ENCODE assay signal across 1 cellular context in genomic region chr16:11139624-11140375, GRCh38.
TF ChIP-seq lines count a peak whose summit lies in the region.

No MANE protein-coding gene starts in this region.

TF ChIP-seq in HepG2, 621 proteins besides CTCF, POLR2A, EP300 and RAD21 (continued from another document and continues in another):
- 0 out of 2 replicates have a peak, but pooled peaks have one; percentile 30 for TF ChIP-seq ZNF44 (CRISPR knock-in tag; IDR thresholded peaks at IDR 0.05)
- peak; percentile 22; the same call in 1 of the 2 replicates for TF ChIP-seq UBTF (CRISPR knock-in tag; IDR thresholded peaks at IDR 0.05)
- no peak for TF ChIP-seq ZNF672 (CRISPR knock-in tag; IDR thresholded peaks at IDR 0.05)
- TF ChIP-seq KIAA2018 (CRISPR knock-in tag; IDR thresholded peaks at IDR 0.05; ENCODE audit: borderline replicate concordance), result peak; percentile 30; the same call in 1 of the 2 replicates
- TF ChIP-seq HINFP (CRISPR knock-in tag; IDR thresholded peaks at IDR 0.05; ENCODE audit: low read depth), result no peak
- 0 out of 2 replicates have a peak, but pooled peaks have one; percentile 6 for TF ChIP-seq MIER3 (CRISPR knock-in tag; IDR thresholded peaks at IDR 0.05; ENCODE audit: borderline replicate concordance)
- TF ChIP-seq ZNF501 (CRISPR knock-in tag; IDR thresholded peaks at IDR 0.05), result peak; percentile 14; the same call in 1 of the 2 replicates
- no peak for TF ChIP-seq ZMYM2 (CRISPR knock-in tag; IDR thresholded peaks at IDR 0.05)
- no peak for TF ChIP-seq ZFP36L2 (CRISPR knock-in tag; IDR thresholded peaks at IDR 0.05)
- peak; percentile 3; the same call in 1 of the 2 replicates for TF ChIP-seq ZNF747 (CRISPR knock-in tag; IDR thresholded peaks at IDR 0.05; ENCODE audit: borderline replicate concordance)
- TF ChIP-seq ZC3H13 (CRISPR knock-in tag; IDR thresholded peaks at IDR 0.05), result 0 out of 2 replicates have a peak, but pooled peaks have one; percentile 29
- no peak for TF ChIP-seq ZNF460 (CRISPR knock-in tag; IDR thresholded peaks at IDR 0.05; ENCODE audit: borderline replicate concordance)
- TF ChIP-seq ZNF547 (CRISPR knock-in tag; IDR thresholded peaks at IDR 0.05), result no peak
- no peak for TF ChIP-seq ZBTB49 (CRISPR knock-in tag; IDR thresholded peaks at IDR 0.05; ENCODE audit: borderline replicate concordance)
- TF ChIP-seq ESRRA (CRISPR knock-in tag; IDR thresholded peaks at IDR 0.05; ENCODE audit: low read depth), result 0 out of 2 replicates have a peak, but pooled peaks have one; percentile 9
- TF ChIP-seq SOX5 (CRISPR knock-in tag; IDR thresholded peaks at IDR 0.05; ENCODE audit: borderline replicate concordance), result peak; percentile 87
- TF ChIP-seq ARID5B (CRISPR knock-in tag; IDR thresholded peaks at IDR 0.05), result peak; percentile 51
- TF ChIP-seq ZNF878 (CRISPR knock-in tag; IDR thresholded peaks at IDR 0.05), result peak; percentile 59; the same call in 1 of the 2 replicates
- no peak for TF ChIP-seq MAFF (IDR thresholded peaks at IDR 0.05; ENCODE audit: low read depth, low read length)
- TF ChIP-seq THAP8 (CRISPR knock-in tag; IDR thresholded peaks at IDR 0.05; ENCODE audit: borderline replicate concordance), result no peak
- TF ChIP-seq ZFP36L1 (CRISPR knock-in tag; IDR thresholded peaks at IDR 0.05), result no peak
- no peak for TF ChIP-seq ZNF691 (CRISPR knock-in tag; IDR thresholded peaks at IDR 0.05; ENCODE audit: borderline replicate concordance, low read depth)
- TF ChIP-seq ZNF709 (CRISPR knock-in tag; IDR thresholded peaks at IDR 0.05), result no peak
- TF ChIP-seq ZBTB20 (CRISPR knock-in tag; IDR thresholded peaks at IDR 0.05; ENCODE audit: borderline replicate concordance, low read depth), result no peak
- no peak for TF ChIP-seq NR2C2 (CRISPR knock-in tag; IDR thresholded peaks at IDR 0.05; ENCODE audit: borderline replicate concordance)
- no peak for TF ChIP-seq KDM5A (IDR thresholded peaks at IDR 0.05; ENCODE audit: borderline replicate concordance, low read length)
- TF ChIP-seq ZNF337 (CRISPR knock-in tag; IDR thresholded peaks at IDR 0.05; ENCODE audit: borderline replicate concordance, low read depth), result peak; percentile 57; the same call in 1 of the 2 replicates
- TF ChIP-seq WIZ (CRISPR knock-in tag; IDR thresholded peaks at IDR 0.05), result 0 out of 2 replicates have a peak, but pooled peaks have one; percentile 18
- peak; percentile 9; the same call in 1 of the 2 replicates for TF ChIP-seq ZNF441 (CRISPR knock-in tag; IDR thresholded peaks at IDR 0.05; ENCODE audit: borderline replicate concordance)
- TF ChIP-seq TGIF2 (CRISPR knock-in tag; IDR thresholded peaks at IDR 0.05), result peak; percentile 20; the same call in 1 of the 2 replicates
- TF ChIP-seq ZBED4 (CRISPR knock-in tag; IDR thresholded peaks at IDR 0.05; ENCODE audit: borderline replicate concordance), result no peak
